Comparison of ENCODE assay signal across 26 cellular contexts in genomic region chrX:16577483-16578029, GRCh38.
"Had no signal": no experiment of that assay in that cellular context is flagged by ENCODE, and none has a peak within 500 bp of the region (broad histone marks: within the 10 kb centered on the region; RNA-seq: fewer than 3 reads in every experiment).

No MANE protein-coding gene starts in this region.

- H3K4me1 ChIP-seq: body of pancreas, tibial artery had no signal

- H3K27ac Mint-ChIP-seq: activated CD8-positive, alpha-beta T cell treated with anti-CD3 and anti-CD28 coated beads, Interleukin-2, amount 10 ng/mL, durations not matched to agents 7 days and 5 days; activated naive CD8-positive, alpha-beta T cell treated with anti-CD3 and anti-CD28 coated beads, Interleukin-2, amount 50 U/mL, for 24 hours; activated T-helper 1 cell treated with anti-CD3 and anti-CD28 coated beads, Interleukin-12 subunit alpha, Interleukin-12 subunit beta, Interleukin-2, Interleukin-4 antibody, amounts not matched to agents 30 ng/mL and 10 ng/mL and 1 ng/mL, durations not matched to agents 14 hours and 24 hours and 36 hours; natural killer cell treated with Interleukin-12 subunit alpha and Interleukin-12 subunit beta and Interleukin-15 and Interleukin-18, amount 100 ng/mL, for 72 hours; stimulated activated effector memory CD8-positive, alpha-beta T cell treated with anti-CD3 and anti-CD28 coated beads, Interleukin-12 subunit alpha, Interleukin-12 subunit beta, amount 100 ng/mL, for 72 hours; stimulated activated naive CD8-positive, alpha-beta T cell treated with anti-CD3 and anti-CD28 coated beads, Interleukin-15, amount 100 ng/mL, for 72 hours had no signal

- H3K27ac ChIP-seq: body of pancreas, cardiac muscle cell, foreskin keratinocyte, tibial artery, VCaP had no signal

- DNase-seq: activated CD4-positive, alpha-beta T cell treated with anti-CD3 and anti-CD28 coated beads for 1 hour; activated CD4-positive, alpha-beta T cell treated with anti-CD3 and anti-CD28 coated beads, Interleukin-2, amount 50 U/mL, for 1 hour; activated CD8-positive, alpha-beta T cell treated with anti-CD3 and anti-CD28 coated beads, Interleukin-2, amount 10 ng/mL, durations not matched to agents 7 days and 5 days; activated gamma-delta T cell; activated naive CD4-positive, alpha-beta T cell treated with anti-CD3 and anti-CD28 coated beads, Interleukin-2, amount 50 U/mL, for 16 hours; activated naive CD8-positive, alpha-beta T cell treated with anti-CD3 and anti-CD28 coated beads, Interleukin-2, amount 50 U/mL, for 24 hours; body of pancreas; cortex of kidney; erythroblast; glutamatergic neuron; left ventricle myocardium superior; nucleus accumbens; posterior cingulate gyrus; small intestine; stimulated activated CD4-positive, alpha-beta T cell treated with anti-CD3 and anti-CD28 coated beads, Interleukin-2, amount 100 ng/mL, for 24 hours; stimulated activated naive CD8-positive, alpha-beta T cell treated with anti-CD3 and anti-CD28 coated beads, Interleukin-15, amount 100 ng/mL, for 72 hours; T-helper 2 cell; tibial artery had no signal

- FAIRE-seq: endometrium, small intestine had no signal

- H3K27me3 Mint-ChIP-seq: activated naive CD8-positive, alpha-beta T cell treated with anti-CD3 and anti-CD28 coated beads, Interleukin-2, amount 50 U/mL, for 24 hours; stimulated activated naive CD8-positive, alpha-beta T cell treated with anti-CD3 and anti-CD28 coated beads, Interleukin-15, amount 100 ng/mL, for 72 hours had no signal

- H3K4me1 Mint-ChIP-seq: stimulated activated effector memory CD8-positive, alpha-beta T cell treated with anti-CD3 and anti-CD28 coated beads, Interleukin-12 subunit alpha, Interleukin-12 subunit beta, amount 100 ng/mL, for 72 hours; stimulated activated naive CD8-positive, alpha-beta T cell treated with anti-CD3 and anti-CD28 coated beads, Interleukin-15, amount 100 ng/mL, for 72 hours had no signal

- ATAC-seq: activated CD8-positive, alpha-beta T cell treated with anti-CD3 and anti-CD28 coated beads, Interleukin-2, amount 10 ng/mL, durations not matched to agents 7 days and 5 days; activated naive CD8-positive, alpha-beta T cell treated with anti-CD3 and anti-CD28 coated beads, Interleukin-2, amount 50 U/mL, for 24 hours; body of pancreas; foreskin keratinocyte; left ventricle myocardium superior; natural killer cell treated with Interleukin-12 subunit alpha and Interleukin-12 subunit beta and Interleukin-15 and Interleukin-18, amount 100 ng/mL, for 72 hours; sciatic nerve; stimulated activated effector memory CD8-positive, alpha-beta T cell treated with anti-CD3 and anti-CD28 coated beads, Interleukin-12 subunit alpha, Interleukin-12 subunit beta, amount 100 ng/mL, for 72 hours; stimulated activated naive CD8-positive, alpha-beta T cell treated with anti-CD3 and anti-CD28 coated beads, Interleukin-15, amount 100 ng/mL, for 72 hours had no signal

- H3K27me3 ChIP-seq: body of pancreas, cardiac muscle cell, foreskin keratinocyte, tibial artery had no signal

- H3K9me3 ChIP-seq: body of pancreas had no signal

- H3K36me3 ChIP-seq: cardiac muscle cell, tibial artery had no signal

- H3K36me3 Mint-ChIP-seq: natural killer cell treated with Interleukin-12 subunit alpha and Interleukin-12 subunit beta and Interleukin-15 and Interleukin-18, amount 100 ng/mL, for 72 hours; stimulated activated effector memory CD8-positive, alpha-beta T cell treated with anti-CD3 and anti-CD28 coated beads, Interleukin-12 subunit alpha, Interleukin-12 subunit beta, amount 100 ng/mL, for 72 hours had no signal

- H3K9me3 Mint-ChIP-seq: stimulated activated naive CD8-positive, alpha-beta T cell treated with anti-CD3 and anti-CD28 coated beads, Interleukin-15, amount 100 ng/mL, for 72 hours had no signal

- H3K4me3 ChIP-seq: body of pancreas, cardiac muscle cell, tibial artery had no signal

- H3K4me3 Mint-ChIP-seq: activated CD8-positive, alpha-beta T cell treated with anti-CD3 and anti-CD28 coated beads, Interleukin-2, amount 10 ng/mL, durations not matched to agents 7 days and 5 days; activated naive CD8-positive, alpha-beta T cell treated with anti-CD3 and anti-CD28 coated beads, Interleukin-2, amount 50 U/mL, for 24 hours; activated T-helper 1 cell treated with anti-CD3 and anti-CD28 coated beads, Interleukin-12 subunit alpha, Interleukin-12 subunit beta, Interleukin-2, Interleukin-4 antibody, amounts not matched to agents 30 ng/mL and 10 ng/mL and 1 ng/mL, durations not matched to agents 14 hours and 24 hours and 36 hours; natural killer cell treated with Interleukin-12 subunit alpha and Interleukin-12 subunit beta and Interleukin-15 and Interleukin-18, amount 100 ng/mL, for 72 hours; stimulated activated effector memory CD8-positive, alpha-beta T cell treated with anti-CD3 and anti-CD28 coated beads, Interleukin-12 subunit alpha, Interleukin-12 subunit beta, amount 100 ng/mL, for 72 hours; stimulated activated naive CD8-positive, alpha-beta T cell treated with anti-CD3 and anti-CD28 coated beads, Interleukin-15, amount 100 ng/mL, for 72 hours had no signal
